In the genomic region with DNA sequence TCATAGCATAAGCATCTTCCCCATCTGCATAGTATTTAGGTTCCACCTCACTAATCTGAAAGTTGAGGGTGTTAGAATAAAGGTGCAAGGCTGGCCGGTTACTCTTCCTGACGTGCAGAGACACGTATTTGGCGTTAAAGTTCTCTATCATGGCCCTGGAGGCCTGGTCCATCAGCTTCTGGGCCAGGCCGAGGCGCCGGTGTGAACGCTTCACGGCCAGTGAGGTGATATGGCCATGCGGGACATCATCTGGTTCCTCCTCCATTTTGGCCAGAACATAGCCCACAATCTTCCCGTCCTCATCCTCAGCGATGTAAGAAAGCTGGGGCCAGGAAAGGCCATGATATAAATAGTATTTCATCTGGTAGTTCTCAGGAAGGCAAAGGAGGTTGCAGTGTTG, we compare ENCODE assay signal across 39 cellular contexts. TPM values are rescaled to one million over a fixed set of nuclear protein-coding genes. Genes with fewer than 3 reads are reported as not detected.
"Had no signal": no experiment of that assay in that cellular context is flagged by ENCODE, and none has a peak within 500 bp of the region (broad histone marks: within the 10 kb centered on the region; RNA-seq: fewer than 3 reads in every experiment).

No MANE protein-coding gene starts in this region.

- DNase-seq: activated B cell treated with CpG ODN at 0.5 μM for 24 hours; activated CD4-positive, alpha-beta memory T cell treated with anti-CD3 and anti-CD28 coated beads for 36 hours; activated CD4-positive, alpha-beta T cell treated with anti-CD3 and anti-CD28 coated beads for 4 hours; activated CD4-positive, alpha-beta T cell treated with anti-CD3 and anti-CD28 coated beads, Interleukin-2, amount 10 ng/mL, durations not matched to agents 24 days and 14 days; activated CD4-positive, alpha-beta T cell treated with anti-CD3 and anti-CD28 coated beads, Interleukin-2, amount 50 U/mL, for 1 hour; activated CD4-positive, alpha-beta T cell treated with anti-CD3 and anti-CD28 coated beads, Interleukin-2, amount 50 U/mL, for 4 hours; activated CD4-positive, CD25-positive, alpha-beta regulatory T cell treated with anti-CD3 and anti-CD28 coated beads, Interleukin-2, amount 50 U/mL, for 72 hours; activated CD8-positive, alpha-beta memory T cell treated with anti-CD3 and anti-CD28 coated beads, Interleukin-2, amount 50 U/mL, for 4 hours; activated CD8-positive, alpha-beta T cell treated with anti-CD3 and anti-CD28 coated beads for 36 hours; activated effector memory CD4-positive, alpha-beta T cell treated with anti-CD3 and anti-CD28 coated beads, Interleukin-2, amount 50 U/mL, for 16 hours; activated naive CD4-positive, alpha-beta T cell; activated naive CD4-positive, alpha-beta T cell treated with anti-CD3 and anti-CD28 coated beads for 36 hours; activated naive CD4-positive, alpha-beta T cell treated with anti-CD3 and anti-CD28 coated beads, Interleukin-2, amount 50 U/mL, for 16 hours; activated naive CD8-positive, alpha-beta T cell treated with anti-CD3 and anti-CD28 coated beads for 36 hours; activated T-cell treated with anti-CD3 and anti-CD28 coated beads for 4 hours; activated T-cell treated with anti-CD3 and anti-CD28 coated beads, Interleukin-2, amount 50 U/mL, for 1 hour; activated T-cell treated with anti-CD3 and anti-CD28 coated beads, Interleukin-2, amount 50 U/mL, for 4 hours; activated T-cell treated with anti-CD3 and anti-CD28 coated beads, Interleukin-2, amount 50 U/mL, for 72 hours; adrenal gland; amygdala; anterior cingulate cortex; cerebellar nuclear complex; T-helper 1 cell; T-helper 2 cell; T-helper 9 cell had no signal

- H3K9me3 ChIP-seq: adrenal gland, ascending aorta had no signal

- H3K36me3 Mint-ChIP-seq: activated CD4-positive, alpha-beta memory T cell treated with anti-CD3 and anti-CD28 coated beads for 36 hours; activated naive CD4-positive, alpha-beta T cell treated with anti-CD3 and anti-CD28 coated beads, Interleukin-2, amount 50 U/mL, for 72 hours; activated naive CD8-positive, alpha-beta T cell treated with anti-CD3 and anti-CD28 coated beads for 36 hours; brain had no signal

- H3K27ac ChIP-seq: adrenal gland, ascending aorta, cardiac muscle cell, VCaP had no signal

- H3K4me1 Mint-ChIP-seq: activated B cell treated with CpG ODN at 0.5 μM for 24 hours; activated CD4-positive, alpha-beta T cell treated with anti-CD3 and anti-CD28 coated beads, Interleukin-2, amount 10 ng/mL, durations not matched to agents 24 days and 14 days; activated naive CD8-positive, alpha-beta T cell treated with anti-CD3 and anti-CD28 coated beads for 36 hours; activated T-helper 17 cell treated with anti-CD3 and anti-CD28 coated beads, Interleukin-2, amount 50 U/mL, for 72 hours; brain; central memory CD8-positive, alpha-beta T cell had no signal

- H3K36me3 ChIP-seq: adrenal gland, ascending aorta, cardiac muscle cell had no signal

- H3K27me3 Mint-ChIP-seq: activated B cell treated with CpG ODN at 0.5 μM for 24 hours; activated CD4-positive, alpha-beta memory T cell treated with anti-CD3 and anti-CD28 coated beads for 36 hours; activated CD4-positive, alpha-beta T cell treated with anti-CD3 and anti-CD28 coated beads, Interleukin-2, amount 10 ng/mL, durations not matched to agents 24 days and 14 days; activated CD8-positive, alpha-beta T cell treated with anti-CD3 and anti-CD28 coated beads for 36 hours; activated naive CD8-positive, alpha-beta T cell treated with anti-CD3 and anti-CD28 coated beads for 36 hours; brain; central memory CD8-positive, alpha-beta T cell had no signal

- H3K4me3 ChIP-seq: adrenal gland, ascending aorta, cardiac muscle cell had no signal

- H3K4me3 Mint-ChIP-seq: activated B cell treated with CpG ODN at 0.5 μM for 24 hours; activated CD4-positive, alpha-beta memory T cell treated with anti-CD3 and anti-CD28 coated beads for 36 hours; activated CD4-positive, alpha-beta T cell treated with anti-CD3 and anti-CD28 coated beads, Interleukin-2, amount 10 ng/mL, durations not matched to agents 24 days and 14 days; activated CD8-positive, alpha-beta T cell treated with anti-CD3 and anti-CD28 coated beads for 36 hours; activated naive CD4-positive, alpha-beta T cell treated with anti-CD3 and anti-CD28 coated beads for 36 hours; activated naive CD8-positive, alpha-beta T cell treated with anti-CD3 and anti-CD28 coated beads for 36 hours; activated T-cell treated with anti-CD3 and anti-CD28 coated beads, Interleukin-2, amount 50 U/mL, for 4 hours; activated T-cell treated with anti-CD3 and anti-CD28 coated beads, Interleukin-2, amount 50 U/mL, for 72 hours; activated T-helper 1 cell treated with anti-CD3 and anti-CD28 coated beads, Interleukin-12 subunit alpha, Interleukin-12 subunit beta, Interleukin-2, Interleukin-4 antibody, amounts not matched to agents 30 ng/mL and 10 ng/mL and 1 ng/mL, durations not matched to agents 14 hours and 24 hours and 36 hours; activated T-helper 17 cell treated with anti-CD3 and anti-CD28 coated beads, Interleukin-2, amount 50 U/mL, for 72 hours; brain; central memory CD8-positive, alpha-beta T cell; T-helper 1 cell treated with Interleukin-12 subunit alpha and Interleukin-12 subunit beta and Interleukin-4 antibody, amounts not matched to agents 30 μg/mL and 1 μg/mL, for 36 hours; T-helper 2 cell treated with Interferon-gamma antibody and Interleukin-4, amounts not matched to agents 5 μg/mL and 100 μg/mL, for 36 hours had no signal

- FAIRE-seq: bronchial epithelial cell, TTC549 had no signal

- H3K4me1 ChIP-seq: adrenal gland, ascending aorta had no signal

- H3K27me3 ChIP-seq: adrenal gland, ascending aorta, cardiac muscle cell had no signal

- H3K9me3 Mint-ChIP-seq: activated B cell treated with CpG ODN at 0.5 μM for 24 hours; activated CD4-positive, alpha-beta memory T cell treated with anti-CD3 and anti-CD28 coated beads for 36 hours; activated CD4-positive, alpha-beta T cell treated with anti-CD3 and anti-CD28 coated beads, Interleukin-2, amount 10 ng/mL, durations not matched to agents 24 days and 14 days; activated naive CD4-positive, alpha-beta T cell treated with anti-CD3 and anti-CD28 coated beads for 36 hours; activated naive CD8-positive, alpha-beta T cell treated with anti-CD3 and anti-CD28 coated beads for 36 hours; activated T-cell treated with anti-CD3 and anti-CD28 coated beads, Interleukin-2, amount 50 U/mL, for 4 hours; activated T-helper 1 cell treated with anti-CD3 and anti-CD28 coated beads, Interleukin-12 subunit alpha, Interleukin-12 subunit beta, Interleukin-2, Interleukin-4 antibody, amounts not matched to agents 30 ng/mL and 10 ng/mL and 1 ng/mL, durations not matched to agents 14 hours and 24 hours and 36 hours; central memory CD8-positive, alpha-beta T cell; T-helper 1 cell treated with Interleukin-12 subunit alpha and Interleukin-12 subunit beta and Interleukin-4 antibody, amounts not matched to agents 30 μg/mL and 1 μg/mL, for 36 hours; T-helper 2 cell treated with Interferon-gamma antibody and Interleukin-4, amounts not matched to agents 5 μg/mL and 100 μg/mL, for 36 hours had no signal

- ATAC-seq: activated CD8-positive, alpha-beta T cell treated with anti-CD3 and anti-CD28 coated beads for 36 hours; activated naive CD4-positive, alpha-beta T cell treated with anti-CD3 and anti-CD28 coated beads, Interleukin-2, amount 50 U/mL, for 72 hours; activated T-cell treated with anti-CD3 and anti-CD28 coated beads, Interleukin-2, amount 50 U/mL, for 4 hours; activated T-cell treated with anti-CD3 and anti-CD28 coated beads, Interleukin-2, amount 50 U/mL, for 72 hours; activated T-helper 17 cell treated with anti-CD3 and anti-CD28 coated beads, Interleukin-2, amount 50 U/mL, for 72 hours had no signal

- H3K27ac Mint-ChIP-seq: activated B cell treated with CpG ODN at 0.5 μM for 24 hours; activated CD4-positive, alpha-beta memory T cell treated with anti-CD3 and anti-CD28 coated beads for 36 hours; activated CD4-positive, alpha-beta T cell treated with anti-CD3 and anti-CD28 coated beads, Interleukin-2, amount 10 ng/mL, durations not matched to agents 24 days and 14 days; activated CD8-positive, alpha-beta T cell treated with anti-CD3 and anti-CD28 coated beads for 36 hours; activated naive CD4-positive, alpha-beta T cell treated with anti-CD3 and anti-CD28 coated beads for 36 hours; activated naive CD4-positive, alpha-beta T cell treated with anti-CD3 and anti-CD28 coated beads, Interleukin-2, amount 50 U/mL, for 72 hours; activated naive CD8-positive, alpha-beta T cell treated with anti-CD3 and anti-CD28 coated beads for 36 hours; activated T-cell treated with anti-CD3 and anti-CD28 coated beads, Interleukin-2, amount 50 U/mL, for 72 hours; activated T-helper 1 cell treated with anti-CD3 and anti-CD28 coated beads, Interleukin-12 subunit alpha, Interleukin-12 subunit beta, Interleukin-2, Interleukin-4 antibody, amounts not matched to agents 30 ng/mL and 10 ng/mL and 1 ng/mL, durations not matched to agents 14 hours and 24 hours and 36 hours; activated T-helper 17 cell treated with anti-CD3 and anti-CD28 coated beads, Interleukin-2, amount 50 U/mL, for 72 hours; brain; T-helper 1 cell treated with Interleukin-12 subunit alpha and Interleukin-12 subunit beta and Interleukin-4 antibody, amounts not matched to agents 30 μg/mL and 1 μg/mL, for 36 hours; T-helper 2 cell treated with Interferon-gamma antibody and Interleukin-4, amounts not matched to agents 5 μg/mL and 100 μg/mL, for 36 hours had no signal

RNA-seq across cellular contexts. Expression of a gene that starts 0.4 kb away (rescaled TPM):
- total RNA-seq: activated B cell treated with CpG ODN at 0.5 μM for 24 hours; activated CD4-positive, alpha-beta memory T cell treated with anti-CD3 and anti-CD28 coated beads for 36 hours; activated CD4-positive, alpha-beta T cell treated with anti-CD3 and anti-CD28 coated beads, Interleukin-2, amount 10 ng/mL, durations not matched to agents 24 days and 14 days; activated CD8-positive, alpha-beta memory T cell treated with anti-CD3 and anti-CD28 coated beads for 36 hours; activated CD8-positive, alpha-beta T cell treated with anti-CD3 and anti-CD28 coated beads for 36 hours; activated naive CD4-positive, alpha-beta T cell treated with anti-CD3 and anti-CD28 coated beads for 36 hours; activated naive CD4-positive, alpha-beta T cell treated with anti-CD3 and anti-CD28 coated beads, Interleukin-2, amount 50 U/mL, for 72 hours; activated naive CD8-positive, alpha-beta T cell treated with anti-CD3 and anti-CD28 coated beads for 36 hours; activated T-cell treated with anti-CD3 and anti-CD28 coated beads, Interleukin-2, amount 50 U/mL, for 4 hours; activated T-cell treated with anti-CD3 and anti-CD28 coated beads, Interleukin-2, amount 50 U/mL, for 72 hours; activated T-helper 1 cell treated with anti-CD3 and anti-CD28 coated beads, Interleukin-12 subunit alpha, Interleukin-12 subunit beta, Interleukin-2, Interleukin-4 antibody, amounts not matched to agents 30 ng/mL and 10 ng/mL and 1 ng/mL, durations not matched to agents 14 hours and 24 hours and 36 hours; activated T-helper 17 cell treated with anti-CD3 and anti-CD28 coated beads, Interleukin-2, amount 50 U/mL, for 72 hours; adrenal gland; ascending aorta; bronchial epithelial cell; cardiac muscle cell; chondrocyte had no signal
- polyA plus RNA-seq: adrenal gland, cardiac muscle cell had no signal
